In the genomic region with DNA sequence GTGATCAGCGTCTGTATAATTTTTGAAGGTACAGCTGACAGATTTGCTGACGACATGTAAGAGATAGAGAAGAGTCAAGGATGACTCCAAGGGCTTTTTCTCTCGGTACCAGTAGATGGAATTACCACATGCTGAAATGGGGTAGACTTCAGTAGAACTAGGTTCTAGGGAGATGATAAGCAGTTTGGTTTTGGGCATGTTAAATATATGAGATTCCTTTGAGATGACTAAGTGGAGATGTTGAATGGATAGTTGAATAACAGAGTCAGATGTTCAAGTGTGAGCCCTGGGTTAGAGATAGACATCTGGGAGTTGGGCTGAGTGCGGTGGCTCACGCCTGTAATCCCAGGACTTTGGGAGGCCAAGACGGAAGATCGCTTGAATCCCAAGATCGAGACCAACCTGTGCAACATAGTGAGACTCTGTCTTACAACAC, we compare ENCODE assay signal across 9 cellular contexts. TPM values are rescaled to one million over a fixed set of nuclear protein-coding genes. Genes with fewer than 3 reads are reported as not detected.
DNase-seq lines count a peak whose midpoint lies in the region; ATAC-seq, FAIRE-seq and TF ChIP-seq lines count a peak whose summit lies in the region.
"Had no signal": no experiment of that assay in that cellular context is flagged by ENCODE, and none has a peak within 500 bp of the region (broad histone marks: within the 10 kb centered on the region; RNA-seq: fewer than 3 reads in every experiment).

No MANE protein-coding gene starts in this region.

- peak overlapping the region; percentile 61 for H3K27ac Mint-ChIP-seq in osteocyte (ENCODE audit: unreplicated experiment)

- H3K79me2 ChIP-seq in endothelial cell of umbilical vein (ENCODE audit: control insufficient read depth, insufficient read depth, low read length) = peaks cover 11% of the 10 kb centered on the region

- DNase-seq in ELR (ENCODE audit: low read depth) (peak; percentile 97), RKO (ENCODE audit: low spot score) (peak; percentile 44), endothelial cell of umbilical vein (ENCODE audit: low read depth, low spot score) (no peak), osteocyte (ENCODE audit: extremely low spot score, unreplicated experiment) (no peak), NCI-H2171 treated with DMSO at 0.1 percent for 48 hours (lab: John Stamatoyannopoulos, UW) (no peak), medulla oblongata (ENCODE audit: extremely low spot score) (no peak)

- no peaks in the 10 kb centered on the region for H3K9me1 ChIP-seq in endothelial cell of umbilical vein (replicated peaks; ENCODE audit: control insufficient read depth, extremely low read depth, insufficient read depth, low read length)

- no peak for TF ChIP-seq CTCF in endothelial cell of umbilical vein (IDR thresholded peaks at IDR 0.05; ENCODE audit: extremely low read depth in 1 of 2, insufficient read depth in 1 of 2, low read depth in 1 of 2, low read length in 2 of 2)
- no peak for TF ChIP-seq CTCF in osteocyte (IDR thresholded peaks at IDR 0.05)

- ATAC-seq in GM18517 (IDR thresholded peaks at IDR 0.05; ENCODE audit: unreplicated experiment) (no peak), GM21447 (IDR thresholded peaks at IDR 0.05; ENCODE audit: unreplicated experiment) (no peak)

- no TSS peak for BruUV-seq in endothelial cell of umbilical vein (replicated peaks; lab: Mats Ljungman, UMichigan)

- no peaks in the 10 kb centered on the region for H4K20me1 ChIP-seq in endothelial cell of umbilical vein (replicated peaks; ENCODE audit: control insufficient read depth, extremely low read depth, insufficient read depth, low read length)

- CTCF ChIA-PET in endothelial cell of umbilical vein (lab: Charles Lee) = interaction anchor here (1.0 kb wide), 1 partner anchor 9 kb away, joined by 3 read pairs; no protein-coding TSS in a partner anchor

- H3K4me3 Mint-ChIP-seq in osteocyte (ENCODE audit: unreplicated experiment) = no peak overlapping the region

- no peak overlapping the region for H3K9ac ChIP-seq in endothelial cell of umbilical vein (replicated peaks; ENCODE audit: extremely low read depth, insufficient read depth, low read length)

- H3K4me1 ChIP-seq in endothelial cell of umbilical vein (ENCODE audit: control insufficient read depth, extremely low read depth, insufficient read depth, low read length) = peaks cover 5% of the 10 kb centered on the region

- no peak overlapping the region for H3K4me3 ChIP-seq in endothelial cell of umbilical vein (replicated peaks in 1 of 3; ENCODE audit: insufficient read depth in 1 of 3, low read depth in 1 of 3, low read length in 3 of 3)

- H3K36me3 Mint-ChIP-seq in osteocyte (ENCODE audit: unreplicated experiment) = peaks cover 12% of the 10 kb centered on the region

- POLR2A ChIA-PET in endothelial cell of umbilical vein (lab: Charles Lee) = no interaction called here

- dilution Hi-C loops in endothelial cell of umbilical vein (cut with MboI; ENCODE audit: extremely low pct_ligation_motif_present, low sequenced_read_pairs) = no loop called here

- H3K27ac ChIP-seq in endothelial cell of umbilical vein (ENCODE audit: insufficient read depth, low read depth, low read length) = no peak overlapping the region

- no peak overlapping the region for H3K4me2 ChIP-seq in endothelial cell of umbilical vein (ENCODE audit: insufficient read depth, low read length)

- H3K27me3 ChIP-seq in endothelial cell of umbilical vein (ENCODE audit: control insufficient read depth in 2 of 2, insufficient read depth in 2 of 2, low read length in 2 of 2) = no peaks in the 10 kb centered on the region

- no peaks in the 10 kb centered on the region for H3K36me3 ChIP-seq in endothelial cell of umbilical vein (ENCODE audit: control insufficient read depth in 2 of 2, extremely low read depth in 1 of 2, insufficient read depth in 2 of 2, low read length in 2 of 2)

- no peaks in the 10 kb centered on the region for H3K9me3 ChIP-seq in endothelial cell of umbilical vein (replicated peaks; ENCODE audit: control insufficient read depth, insufficient read depth, low read length)

- TF ChIP-seq POLR2A in endothelial cell of umbilical vein (IDR thresholded peaks at IDR 0.05; ENCODE audit: low read depth, low read length) = no peak

- peaks cover 45% of the 10 kb centered on the region for H3K4me1 Mint-ChIP-seq in osteocyte (ENCODE audit: unreplicated experiment)

- H3K27me3 Mint-ChIP-seq in osteocyte (ENCODE audit: unreplicated experiment) = no peaks in the 10 kb centered on the region

- H3K9me3 Mint-ChIP-seq in osteocyte (ENCODE audit: unreplicated experiment) = peaks cover 7% of the 10 kb centered on the region

- no peak for FAIRE-seq in endothelial cell of umbilical vein (lab: Jason Lieb, UNC)
- FAIRE-seq: colon had no signal

- intact Hi-C loops in endothelial cell of umbilical vein (cut with micrococcal nuclease) = no loop called here

- no peak overlapping the region for H2AFZ ChIP-seq in endothelial cell of umbilical vein (ENCODE audit: low read depth, low read length)

TF ChIP-seq in endothelial cell of umbilical vein, 7 proteins besides CTCF, POLR2A, EP300 and RAD21:
- no peak for TF ChIP-seq EZH2 (IDR thresholded peaks at IDR 0.05; ENCODE audit: borderline replicate concordance, low read depth, low read length, severe bottlenecking)
- peak; percentile 53 for TF ChIP-seq GATA2 (IDR thresholded peaks at IDR 0.05; ENCODE audit: insufficient read depth, insufficient read length, low read depth, low read length)

RNA-seq across cellular contexts. Expression of a gene that starts 50.0 kb away (rescaled TPM):
- total RNA-seq in endothelial cell of umbilical vein (45.8 and 46.3 TPM in 2 replicates), osteocyte (38.1 and 42.1 TPM in 2 replicates)
- polyA plus RNA-seq in endothelial cell of umbilical vein = 16.0 and 25.0 TPM in 2 replicates
- polyA plus RNA-seq in endothelial cell of umbilical vein (2011; cell fraction: cytosol; rRNA removed) = 23.8 and 25.1 TPM in 2 replicates
- polyA plus RNA-seq in endothelial cell of umbilical vein (2011; cell fraction: nucleus; rRNA removed) = 21.1 and 22.2 TPM in 2 replicates
- polyA plus RNA-seq in endothelial cell of umbilical vein (2012) = 43.9 and 49.0 TPM in 2 replicates
- polyA minus RNA-seq in endothelial cell of umbilical vein = 30.4 and 61.0 TPM in 2 replicates
- 37.3 TPM for polyA minus RNA-seq in endothelial cell of umbilical vein (2011; cell fraction: cytosol; rRNA and poly(A)+ RNA removed)
- polyA minus RNA-seq in endothelial cell of umbilical vein (2011; cell fraction: nucleus; rRNA and poly(A)+ RNA removed) = 46.1 and 46.8 TPM in 2 replicates

Comparison
In these comparisons a context has a peak if more than half of its experiments do, and no peak if none do; other contexts are left out.
1. DNase-seq: peak in ELR (single experiment) and RKO (single experiment); none in endothelial cell of umbilical vein (single experiment), osteocyte (single experiment), NCI-H2171 treated with DMSO at 0.1 percent for 48 hours (single experiment) and medulla oblongata (single experiment).